ENCODE assay signal across 8 cellular contexts in the genomic region with DNA sequence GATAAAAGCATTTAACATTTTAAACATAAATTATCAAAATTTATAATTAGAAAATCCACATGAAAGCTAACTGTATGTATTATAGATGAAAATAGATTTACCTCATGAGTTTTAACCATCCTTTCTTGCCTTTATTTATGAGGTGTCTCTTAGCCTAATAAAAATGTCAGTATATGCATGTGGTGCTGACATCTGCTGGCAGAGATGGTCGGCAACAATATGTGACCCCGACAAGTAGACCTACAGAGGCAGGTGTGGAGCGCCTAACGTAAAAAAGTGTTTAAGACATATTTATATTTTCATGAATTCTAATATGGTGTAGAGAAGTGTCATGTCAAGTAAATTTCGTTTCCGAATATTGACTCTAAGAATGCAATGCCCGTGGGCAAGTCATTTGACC.
DNase-seq lines count a peak whose midpoint lies in the region; ATAC-seq and TF ChIP-seq lines count a peak whose summit lies in the region.

No MANE protein-coding gene starts in this region.

- peak; percentile 7 for DNase-seq in DND-41
- DNase-seq in OCI-M1 (lab: John Stamatoyannopoulos, UW), result peak; percentile 56
- DNase-seq in iPS-NIHi7 (ENCODE audit: extremely low spot score), result peak; percentile 38
- no peak for DNase-seq in stimulated activated CD4-positive, alpha-beta T cell treated with anti-CD3 and anti-CD28 coated beads, Interleukin-12 subunit alpha, Interleukin-12 subunit beta, amount 100 ng/mL, for 4 hours
- DNase-seq in stimulated activated CD4-positive, alpha-beta T cell treated with anti-CD3 and anti-CD28 coated beads, Interleukin-4, amount 100 ng/mL, for 4 hours, result no peak

- no peaks in the 10 kb centered on the region for H3K36me3 ChIP-seq in DND-41 (ENCODE audit: insufficient read depth, low read length)

- H4K20me1 ChIP-seq in DND-41 (ENCODE audit: insufficient read depth, low read length), result no peaks in the 10 kb centered on the region

- H2AFZ ChIP-seq in DND-41 (ENCODE audit: low read depth, low read length), result no peak overlapping the region

- no peak overlapping the region for H3K9ac ChIP-seq in DND-41 (ENCODE audit: low read depth, low read length)

- H3K9me3 ChIP-seq in DND-41 (ENCODE audit: insufficient read depth, low read length, severe bottlenecking), result no peaks in the 10 kb centered on the region

- no peak overlapping the region for H3K27ac ChIP-seq in DND-41 (ENCODE audit: low read length)

- no peaks in the 10 kb centered on the region for H3K4me1 ChIP-seq in DND-41 (ENCODE audit: insufficient read depth, low read length)

- TF ChIP-seq CTCF in DND-41 (IDR thresholded peaks at IDR 0.05; ENCODE audit: borderline replicate concordance, extremely low read depth, low read length, poor library complexity, severe bottlenecking), result peak; percentile 55

- no peak for ATAC-seq in DND-41 (ENCODE audit: insufficient read depth, low read depth)
- ATAC-seq in HG02642 (IDR thresholded peaks at IDR 0.05; ENCODE audit: poor library complexity, unreplicated experiment), result peak; percentile 54
- no peak for ATAC-seq in HG03378 (IDR thresholded peaks at IDR 0.05; ENCODE audit: unreplicated experiment)
- no peak for ATAC-seq in GM21619 (IDR thresholded peaks at IDR 0.05; ENCODE audit: unreplicated experiment)

- no peaks in the 10 kb centered on the region for H3K79me2 ChIP-seq in DND-41 (ENCODE audit: insufficient read depth, low read length)

- no peak overlapping the region for H3K4me3 ChIP-seq in DND-41 (ENCODE audit: low read depth in 1 of 2, low read length in 2 of 2)

- no peak overlapping the region for H3K4me2 ChIP-seq in DND-41 (ENCODE audit: insufficient read depth, low read length)

- no peaks in the 10 kb centered on the region for H3K27me3 ChIP-seq in DND-41 (ENCODE audit: insufficient read depth, low read length, poor library complexity)

Comparison
In these comparisons a context has a peak if more than half of its experiments do, and no peak if none do; other contexts are left out.
1. DNase-seq: peak in DND-41 (single experiment), OCI-M1 (single experiment) and iPS-NIHi7 (single experiment); none in stimulated activated CD4-positive, alpha-beta T cell treated with anti-CD3 and anti-CD28 coated beads, Interleukin-12 subunit alpha, Interleukin-12 subunit beta, amount 100 ng/mL, for 4 hours (single experiment) and stimulated activated CD4-positive, alpha-beta T cell treated with anti-CD3 and anti-CD28 coated beads, Interleukin-4, amount 100 ng/mL, for 4 hours (0 of 2).